Comparison of ENCODE assay signal across 24 cellular contexts in genomic region chr1:36346741-36347370, GRCh38.
"Had no signal": no experiment of that assay in that cellular context is flagged by ENCODE, and none has a peak within 500 bp of the region (broad histone marks: within the 10 kb centered on the region; RNA-seq: fewer than 3 reads in every experiment).

No MANE protein-coding gene starts in this region.

- H3K4me3 ChIP-seq: dorsolateral prefrontal cortex, lung, mucosa of descending colon, ovary, right lobe of liver, upper lobe of right lung had no signal

- ATAC-seq: mucosa of descending colon; right lobe of liver; stimulated activated naive B cell treated with anti-CD40 and anti-IgM and Interleukin-4, amounts not matched to agents 10 μg/mL and 1 μg/mL and 100 μg/mL, for 72 hours; upper lobe of right lung had no signal

- H3K27ac Mint-ChIP-seq: activated CD4-positive, alpha-beta T cell treated with anti-CD3 and anti-CD28 coated beads, Interleukin-2, amount 10 ng/mL, durations not matched to agents 24 days and 14 days; activated naive CD8-positive, alpha-beta T cell treated with anti-CD3 and anti-CD28 coated beads, Interleukin-2, amount 10 ng/mL, durations not matched to agents 7 days and 5 days; stimulated activated naive B cell treated with anti-CD40 and anti-IgM and Interleukin-4, amounts not matched to agents 10 μg/mL and 1 μg/mL and 100 μg/mL, for 72 hours had no signal

- DNase-seq: activated CD4-positive, alpha-beta T cell treated with anti-CD3 and anti-CD28 coated beads, Interleukin-2, amount 10 ng/mL, durations not matched to agents 24 days and 14 days; activated CD8-positive, alpha-beta memory T cell treated with anti-CD3 and anti-CD28 coated beads, Interleukin-2, amount 50 U/mL, for 4 hours; activated effector memory CD4-positive, alpha-beta T cell treated with anti-CD3 and anti-CD28 coated beads, Interleukin-2, amount 50 U/mL, for 16 hours; activated naive CD8-positive, alpha-beta T cell treated with anti-CD3 and anti-CD28 coated beads, Interleukin-2, amount 10 ng/mL, durations not matched to agents 7 days and 5 days; activated T-cell treated with anti-CD3 and anti-CD28 coated beads, Interleukin-2, amount 50 U/mL, for 48 hours; brain microvascular endothelial cell; central memory CD4-positive, alpha-beta T cell; dorsolateral prefrontal cortex; foreskin fibroblast; hippocampal formation; mucosa of descending colon; naive B cell; ovary; right lobe of liver; SK-N-SH; stimulated activated CD4-positive, alpha-beta T cell treated with anti-CD3 and anti-CD28 coated beads, Interleukin-4, amount 100 ng/mL, for 4 hours; stimulated activated naive B cell treated with anti-CD40 and anti-IgM and Interleukin-4, amounts not matched to agents 10 μg/mL and 1 μg/mL and 100 μg/mL, for 72 hours; T1000; upper lobe of right lung had no signal

- H3K4me3 Mint-ChIP-seq: activated CD4-positive, alpha-beta T cell treated with anti-CD3 and anti-CD28 coated beads, Interleukin-2, amount 10 ng/mL, durations not matched to agents 24 days and 14 days; activated naive CD8-positive, alpha-beta T cell treated with anti-CD3 and anti-CD28 coated beads, Interleukin-2, amount 10 ng/mL, durations not matched to agents 7 days and 5 days; neural crest cell; stimulated activated naive B cell treated with anti-CD40 and anti-IgM and Interleukin-4, amounts not matched to agents 10 μg/mL and 1 μg/mL and 100 μg/mL, for 72 hours had no signal

- H3K9me3 ChIP-seq: mucosa of descending colon, ovary, right lobe of liver, SK-N-SH, upper lobe of right lung had no signal

- H3K4me1 ChIP-seq: right lobe of liver had no signal

- H3K27ac ChIP-seq: brain microvascular endothelial cell, dorsolateral prefrontal cortex, epithelial cell of prostate, ovary, right lobe of liver, upper lobe of right lung had no signal

- FAIRE-seq: colon, keratinocyte had no signal

- H3K9ac ChIP-seq: SK-N-SH had no signal

- H3K27me3 Mint-ChIP-seq: activated CD4-positive, alpha-beta T cell treated with anti-CD3 and anti-CD28 coated beads, Interleukin-2, amount 10 ng/mL, durations not matched to agents 24 days and 14 days; activated naive CD8-positive, alpha-beta T cell treated with anti-CD3 and anti-CD28 coated beads, Interleukin-2, amount 10 ng/mL, durations not matched to agents 7 days and 5 days; naive B cell; stimulated activated naive B cell treated with anti-CD40 and anti-IgM and Interleukin-4, amounts not matched to agents 10 μg/mL and 1 μg/mL and 100 μg/mL, for 72 hours had no signal

- H3K4me2 ChIP-seq: SK-N-SH had no signal

- H3K36me3 ChIP-seq: ovary had no signal

- H3K27me3 ChIP-seq: brain microvascular endothelial cell, dorsolateral prefrontal cortex, ovary, right lobe of liver, upper lobe of right lung had no signal

- H3K9me3 Mint-ChIP-seq: activated CD4-positive, alpha-beta T cell treated with anti-CD3 and anti-CD28 coated beads, Interleukin-2, amount 10 ng/mL, durations not matched to agents 24 days and 14 days; activated naive CD8-positive, alpha-beta T cell treated with anti-CD3 and anti-CD28 coated beads, Interleukin-2, amount 10 ng/mL, durations not matched to agents 7 days and 5 days; naive B cell; neural crest cell; stimulated activated naive B cell treated with anti-CD40 and anti-IgM and Interleukin-4, amounts not matched to agents 10 μg/mL and 1 μg/mL and 100 μg/mL, for 72 hours had no signal
